7 cellular contexts compared by ENCODE assay signal in the genomic region with DNA sequence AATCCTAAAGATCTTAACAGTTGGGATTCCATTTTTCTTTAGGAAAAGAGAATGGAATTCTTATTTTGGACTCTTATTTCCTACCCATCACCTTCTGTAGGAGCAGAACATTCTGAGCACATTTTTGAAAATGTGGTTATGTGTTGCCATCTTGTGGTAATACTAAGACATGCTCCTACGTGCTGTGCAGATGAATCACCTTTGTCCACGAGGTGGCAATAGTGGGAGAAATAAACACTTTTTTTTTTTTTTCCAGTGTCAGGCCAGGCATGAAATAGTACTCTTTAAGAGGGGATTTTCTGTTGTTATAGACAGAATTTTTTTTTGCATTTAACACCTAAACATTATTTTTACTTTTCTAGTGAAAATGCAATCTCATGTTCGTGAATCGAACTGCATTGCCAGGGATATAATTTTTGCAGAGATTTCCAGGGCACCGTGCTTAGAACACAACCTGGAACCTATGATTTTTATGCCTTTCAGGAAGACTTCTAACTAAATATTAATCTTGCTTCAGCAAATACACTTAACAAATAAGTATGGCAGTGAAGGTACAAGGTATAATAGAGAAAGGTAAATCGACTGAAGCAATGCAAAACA.
DNase-seq lines count a peak whose midpoint lies in the region; ATAC-seq, FAIRE-seq and TF ChIP-seq lines count a peak whose summit lies in the region.

No MANE protein-coding gene starts in this region.

- peak; percentile 97 for ATAC-seq in HG02588 (IDR thresholded peaks at IDR 0.05; ENCODE audit: unreplicated experiment)
- ATAC-seq in activated naive CD8-positive, alpha-beta T cell treated with anti-CD3 and anti-CD28 coated beads, Interleukin-2, amount 10 ng/mL, durations not matched to agents 7 days and 5 days (ENCODE audit: low read depth): peak; percentile 87
- peak in 3 of 4 donors; percentile 77 to 90 (median 81) for ATAC-seq in heart left ventricle

- no peaks in the 10 kb centered on the region for H3K36me3 ChIP-seq in SJSA1
- H3K36me3 ChIP-seq in heart left ventricle: no peaks in the 10 kb centered on the region

- no peak overlapping the region for H3K4me3 Mint-ChIP-seq in activated naive CD8-positive, alpha-beta T cell treated with anti-CD3 and anti-CD28 coated beads, Interleukin-2, amount 10 ng/mL, durations not matched to agents 7 days and 5 days

- no peaks in the 10 kb centered on the region for H3K9me3 Mint-ChIP-seq in activated naive CD8-positive, alpha-beta T cell treated with anti-CD3 and anti-CD28 coated beads, Interleukin-2, amount 10 ng/mL, durations not matched to agents 7 days and 5 days

- TF ChIP-seq CTCF in heart left ventricle (IDR thresholded peaks at IDR 0.05): peak; percentile 86 to 100 (median 92)

- 50 to 53% (median 52%) methylated on average over 6 of the region's 6 CpGs for WGBS in heart left ventricle, 4 donors

- peaks cover under 1% of the 10 kb centered on the region for H3K27me3 Mint-ChIP-seq in activated naive CD8-positive, alpha-beta T cell treated with anti-CD3 and anti-CD28 coated beads, Interleukin-2, amount 10 ng/mL, durations not matched to agents 7 days and 5 days

- peak; percentile 23 for DNase-seq in GM12891 (ENCODE audit: insufficient read length, low spot score)
- peak; percentile 57 for DNase-seq in MV-4-11 (lab: John Stamatoyannopoulos, UW)
- peak; percentile 52 to 61 for DNase-seq in SJSA1 (ENCODE audit: low read depth in 1 of 2, low spot score in 2 of 2)
- DNase-seq in activated naive CD8-positive, alpha-beta T cell treated with anti-CD3 and anti-CD28 coated beads, Interleukin-2, amount 10 ng/mL, durations not matched to agents 7 days and 5 days: no peak
- DNase-seq in heart left ventricle: peak in 4 of 5 donors; percentile 51 to 71 (median 60)
- peak; percentile 69 for DNase-seq in retina

- intact Hi-C loops in heart left ventricle (cut with DNase I): loop anchor here in 8 of 10 donors (5.0 to 10.0 kb wide), 6 partner anchors 605 to 1985 kb away; a partner anchor contains a TSS

- H3K4me3 ChIP-seq in SJSA1 (no peak overlapping the region), heart left ventricle (no peak overlapping the region)

- no peaks in the 10 kb centered on the region for H3K4me1 ChIP-seq in SJSA1 (replicated peaks)
- H3K4me1 ChIP-seq in heart left ventricle: no peaks in the 10 kb centered on the region

- FAIRE-seq in GM12891 (lab: Jason Lieb, UNC): peak; percentile 92

- no peak overlapping the region for H3K27ac Mint-ChIP-seq in activated naive CD8-positive, alpha-beta T cell treated with anti-CD3 and anti-CD28 coated beads, Interleukin-2, amount 10 ng/mL, durations not matched to agents 7 days and 5 days

- H3K27me3 ChIP-seq in SJSA1 (replicated peaks) (no peaks in the 10 kb centered on the region; the same call in 1 of the 2 replicates), heart left ventricle (no peaks in the 10 kb centered on the region)

- no peaks in the 10 kb centered on the region for H3K9me3 ChIP-seq in SJSA1 (replicated peaks)
- no peaks in the 10 kb centered on the region for H3K9me3 ChIP-seq in heart left ventricle

- TF ChIP-seq POLR2A in GM12891 (IDR thresholded peaks at IDR 0.05; ENCODE audit: low read depth, low read length) (no peak), heart left ventricle (IDR thresholded peaks at IDR 0.05) (no peak)

- no peak overlapping the region for H3K27ac ChIP-seq in SJSA1
- H3K27ac ChIP-seq in heart left ventricle: no peak overlapping the region

- POLR2A ChIA-PET in activated naive CD8-positive, alpha-beta T cell treated with anti-CD3 and anti-CD28 coated beads, Interleukin-2, amount 10 ng/mL, durations not matched to agents 7 days and 5 days (lab: Charles Lee): no interaction called here

- no peaks in the 10 kb centered on the region for H3K4me1 Mint-ChIP-seq in activated naive CD8-positive, alpha-beta T cell treated with anti-CD3 and anti-CD28 coated beads, Interleukin-2, amount 10 ng/mL, durations not matched to agents 7 days and 5 days

- no peaks in the 10 kb centered on the region for H3K36me3 Mint-ChIP-seq in activated naive CD8-positive, alpha-beta T cell treated with anti-CD3 and anti-CD28 coated beads, Interleukin-2, amount 10 ng/mL, durations not matched to agents 7 days and 5 days

TF ChIP-seq in GM12891, 5 proteins besides CTCF, POLR2A, EP300 and RAD21:
- TF ChIP-seq POLR2AphosphoS5 (IDR thresholded peaks at IDR 0.05; ENCODE audit: low read depth, low read length): no peak
- TF ChIP-seq PAX5 (IDR thresholded peaks at IDR 0.05; ENCODE audit: insufficient read depth, low read length, severe bottlenecking): no peak
- TF ChIP-seq SPI1 (IDR thresholded peaks at IDR 0.05; ENCODE audit: low read depth, low read length): no peak
- TF ChIP-seq TAF1 (IDR thresholded peaks at IDR 0.05; ENCODE audit: low read depth, low read length): no peak
- TF ChIP-seq POU2F2 (IDR thresholded peaks at IDR 0.05; ENCODE audit: low read depth, low read length): no peak
